Comparison of ENCODE assay signal across 18 cellular contexts in the genomic region with DNA sequence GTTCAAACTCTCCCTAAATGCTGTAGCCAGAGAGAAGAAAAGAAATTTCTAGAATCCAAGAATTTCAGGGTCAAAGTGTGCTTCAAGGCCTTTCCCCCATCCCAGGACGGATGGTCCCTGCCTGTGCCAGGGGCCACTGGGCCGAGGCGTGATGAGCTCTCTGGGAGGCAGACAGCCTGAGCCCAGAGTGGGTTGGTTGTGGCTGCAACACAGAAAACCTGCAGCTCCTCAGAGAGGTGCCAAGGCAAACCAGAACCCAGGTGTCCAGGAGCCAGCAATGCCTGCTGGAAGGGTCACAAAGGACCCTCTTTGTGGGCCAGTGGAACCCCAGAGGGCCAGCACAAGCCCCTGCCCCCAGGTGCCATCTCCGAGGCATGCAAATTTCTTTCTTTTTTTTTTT. TPM values are rescaled to one million over a fixed set of nuclear protein-coding genes. Genes with fewer than 3 reads are reported as not detected.
"Had no signal": no experiment of that assay in that cellular context is flagged by ENCODE, and none has a peak within 500 bp of the region (broad histone marks: within the 10 kb centered on the region; RNA-seq: fewer than 3 reads in every experiment).

No MANE protein-coding gene starts in this region.

- H3K9me3 ChIP-seq: transverse colon, vagina had no signal

- H3K36me3 ChIP-seq: cardiac muscle cell, transverse colon, vagina had no signal

- H3K4me2 ChIP-seq: hepatocyte had no signal

- H3K27me3 ChIP-seq: cardiac muscle cell, hepatocyte, transverse colon, vagina had no signal

- H3K27ac ChIP-seq: cardiac muscle cell, hepatocyte had no signal

- DNase-seq: activated B cell treated with CpG ODN at 0.5 μM for 24 hours; activated CD4-positive, alpha-beta T cell treated with anti-CD3 and anti-CD28 coated beads for 48 hours; activated CD8-positive, alpha-beta T cell treated with anti-CD3 and anti-CD28 coated beads for 36 hours; activated gamma-delta T cell; amniotic stem cell; foreskin fibroblast; left cardiac atrium; midbrain; stimulated activated CD4-positive, alpha-beta T cell treated with anti-CD3 and anti-CD28 coated beads, Interleukin-2, amount 100 ng/mL, for 24 hours; stimulated activated naive CD4-positive, alpha-beta T cell treated with Interleukin-2 at 50 U/mL for 16 hours; substantia nigra; T-cell; T-helper 9 cell; transverse colon had no signal

- H3K4me3 ChIP-seq: cardiac muscle cell, hepatocyte, transverse colon, vagina had no signal

- H2AFZ ChIP-seq: hepatocyte had no signal

- ATAC-seq: activated CD8-positive, alpha-beta T cell treated with anti-CD3 and anti-CD28 coated beads for 36 hours; left cardiac atrium; T-cell had no signal

RNA-seq across cellular contexts. Expression of a gene that starts 2.6 kb away (rescaled TPM):
- polyA plus RNA-seq: neural cell had no signal
